29 cellular contexts compared by ENCODE assay signal in the genomic region with DNA sequence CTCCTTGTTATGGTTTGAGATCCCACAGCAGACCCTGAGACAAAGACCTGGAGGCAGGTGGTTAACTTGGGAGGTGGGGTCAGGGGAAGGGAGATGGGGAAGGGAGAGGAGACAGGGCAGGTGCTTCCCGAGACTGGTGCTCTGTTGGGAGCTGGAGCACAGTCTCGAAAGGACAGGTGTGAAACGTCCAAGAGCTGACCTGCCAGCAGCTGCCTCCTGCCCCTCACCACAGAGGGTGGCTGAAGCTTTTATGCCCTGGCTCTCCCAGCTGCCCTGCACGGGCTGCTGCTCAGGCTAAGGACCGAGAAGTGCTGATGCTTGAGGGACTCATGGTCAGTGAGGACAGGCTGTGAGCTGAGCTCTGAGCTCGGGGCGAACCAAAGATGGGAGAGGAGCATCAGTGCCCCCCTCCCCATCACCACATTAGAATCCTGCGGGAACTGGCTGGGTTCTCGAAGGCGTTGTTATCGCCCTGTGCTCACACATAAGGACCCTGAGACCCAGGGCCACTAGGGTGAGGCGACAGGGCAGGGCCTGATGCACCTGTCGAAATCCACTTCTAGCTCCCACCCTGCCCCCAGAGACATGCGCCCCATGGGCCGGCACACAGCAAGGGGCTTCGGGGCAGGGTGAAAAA. TPM values are rescaled to one million over a fixed set of nuclear protein-coding genes. Genes with fewer than 3 reads are reported as not detected.
DNase-seq lines count a peak whose midpoint lies in the region; FAIRE-seq and TF ChIP-seq lines count a peak whose summit lies in the region.
"Had no signal": no experiment of that assay in that cellular context is flagged by ENCODE, and none has a peak within 500 bp of the region (broad histone marks: within the 10 kb centered on the region; RNA-seq: fewer than 3 reads in every experiment).

No MANE protein-coding gene starts in this region.

- H2AFZ ChIP-seq in Karpas-422 (ENCODE audit: low read length): no peak overlapping the region

- no peaks in the 10 kb centered on the region for H3K9me3 Mint-ChIP-seq in activated naive CD4-positive, alpha-beta T cell treated with anti-CD3 and anti-CD28 coated beads for 36 hours
- H3K9me3 Mint-ChIP-seq: immature natural killer cell; memory B cell; stimulated activated memory B cell treated with anti-CD40 and anti-IgM and Interleukin-4, amounts not matched to agents 10 μg/mL and 1 μg/mL and 100 μg/mL, for 72 hours; T-helper 1 cell treated with Interleukin-12 subunit alpha and Interleukin-12 subunit beta and Interleukin-4 antibody, amounts not matched to agents 30 μg/mL and 1 μg/mL, for 36 hours had no signal

- no peak overlapping the region for H3K4me3 Mint-ChIP-seq in activated naive CD4-positive, alpha-beta T cell treated with anti-CD3 and anti-CD28 coated beads for 36 hours
- H3K4me3 Mint-ChIP-seq: activated CD8-positive, alpha-beta T cell treated with anti-CD3 and anti-CD28 coated beads, Interleukin-2, amount 10 ng/mL, durations not matched to agents 7 days and 5 days; immature natural killer cell; memory B cell; stimulated activated memory B cell treated with anti-CD40 and anti-IgM and Interleukin-4, amounts not matched to agents 10 μg/mL and 1 μg/mL and 100 μg/mL, for 72 hours; T-helper 1 cell treated with Interleukin-12 subunit alpha and Interleukin-12 subunit beta and Interleukin-4 antibody, amounts not matched to agents 30 μg/mL and 1 μg/mL, for 36 hours had no signal

- no peak for TF ChIP-seq CTCF in kidney (IDR thresholded peaks at IDR 0.05; ENCODE audit: borderline replicate concordance, extremely low read depth, insufficient read depth)

- H3K79me2 ChIP-seq in Karpas-422 (ENCODE audit: low read length): no peaks in the 10 kb centered on the region

- no peak overlapping the region for H3K4me2 ChIP-seq in Karpas-422 (ENCODE audit: low read depth, low read length, poor library complexity, severe bottlenecking)

- DNase-seq in DMS79 (lab: John Stamatoyannopoulos, UW) (peak; percentile 36), NCI-H1105 treated with DMSO at 0.1 percent for 48 hours (lab: John Stamatoyannopoulos, UW) (peak; percentile 68), NCI-H510A (lab: John Stamatoyannopoulos, UW) (peak; percentile 96), kidney (peak; percentile 53), hippocampal formation (lab: John Stamatoyannopoulos, UW) (no peak), Karpas-422 (no peak), hypothalamus (lab: John Stamatoyannopoulos, UW) (no peak)
- no peak for DNase-seq in activated naive CD4-positive, alpha-beta T cell treated with anti-CD3 and anti-CD28 coated beads for 36 hours
- DNase-seq: activated CD8-positive, alpha-beta T cell treated with anti-CD3 and anti-CD28 coated beads, Interleukin-2, amount 10 ng/mL, durations not matched to agents 7 days and 5 days; central memory CD4-positive, alpha-beta T cell; foreskin melanocyte; immature natural killer cell; KBM-7; MG63; NCI-H1694 treated with DMSO at 0.1 percent for 48 hours; NCI-H524; right lobe of liver; RPMI8226; stimulated activated CD4-positive, alpha-beta T cell treated with anti-CD3 and anti-CD28 coated beads, Interleukin-12 subunit alpha, Interleukin-12 subunit beta, amount 100 ng/mL, for 4 hours; stimulated activated CD4-positive, alpha-beta T cell treated with anti-CD3 and anti-CD28 coated beads, Interleukin-4, amount 100 ng/mL, for 24 hours; upper lobe of right lung had no signal

- intact Hi-C loops in kidney (cut with DNase I): no loop called here
- intact Hi-C loops in activated naive CD4-positive, alpha-beta T cell treated with anti-CD3 and anti-CD28 coated beads for 36 hours (cut with micrococcal nuclease): no loop called here

- H3K27me3 ChIP-seq in Karpas-422 (ENCODE audit: low read length): no peaks in the 10 kb centered on the region
- H3K27me3 ChIP-seq: esophagus muscularis mucosa, MG63, right lobe of liver, upper lobe of right lung had no signal

- H3K36me3 ChIP-seq in kidney (ENCODE audit: control insufficient read depth in 1 of 2, insufficient read depth in 2 of 2, low read length in 2 of 2) (no peaks in the 10 kb centered on the region), Karpas-422 (ENCODE audit: insufficient read depth, low read length) (no peaks in the 10 kb centered on the region)
- H3K36me3 ChIP-seq: esophagus muscularis mucosa, MG63, right lobe of liver, upper lobe of right lung had no signal

- no peak overlapping the region for H3K4me3 ChIP-seq in kidney (ENCODE audit: low read length in 2 of 2)
- no peak overlapping the region for H3K4me3 ChIP-seq in Karpas-422 (ENCODE audit: low read length)
- H3K4me3 ChIP-seq: esophagus muscularis mucosa, GM12878, MG63, right lobe of liver, SK-N-MC, upper lobe of right lung had no signal

- no peaks in the 10 kb centered on the region for H3K9me2 ChIP-seq in Karpas-422 (replicated peaks; ENCODE audit: insufficient read depth, low read length)

- no peaks in the 10 kb centered on the region for H3K4me1 Mint-ChIP-seq in activated naive CD4-positive, alpha-beta T cell treated with anti-CD3 and anti-CD28 coated beads for 36 hours (ENCODE audit: low read depth)
- H3K4me1 Mint-ChIP-seq: immature natural killer cell; memory B cell; stimulated activated memory B cell treated with anti-CD40 and anti-IgM and Interleukin-4, amounts not matched to agents 10 μg/mL and 1 μg/mL and 100 μg/mL, for 72 hours had no signal

- CTCF ChIA-PET in activated naive CD4-positive, alpha-beta T cell treated with anti-CD3 and anti-CD28 coated beads for 36 hours (lab: Charles Lee): interaction anchor here (0.6 kb wide), 1 partner anchor 1649 kb away, joined by 3 read pairs; no protein-coding TSS in a partner anchor

- H3K9me3 ChIP-seq in kidney (ENCODE audit: control insufficient read depth in 1 of 2, low read length in 2 of 2): no peaks in the 10 kb centered on the region
- H3K9me3 ChIP-seq in Karpas-422 (ENCODE audit: low read length): no peaks in the 10 kb centered on the region
- H3K9me3 ChIP-seq: esophagus muscularis mucosa, MG63, right lobe of liver, upper lobe of right lung had no signal

- H3K4me1 ChIP-seq in kidney (ENCODE audit: control insufficient read depth in 1 of 2, insufficient read depth in 1 of 2, low read depth in 1 of 2, low read length in 2 of 2) (peaks cover 2 to 4% of the 10 kb centered on the region in 2 donors), Karpas-422 (ENCODE audit: low read length) (peaks cover 2% of the 10 kb centered on the region)
- H3K4me1 ChIP-seq: right lobe of liver had no signal

- no peaks in the 10 kb centered on the region for H3K27me3 Mint-ChIP-seq in activated naive CD4-positive, alpha-beta T cell treated with anti-CD3 and anti-CD28 coated beads for 36 hours (ENCODE audit: low read depth)
- H3K27me3 Mint-ChIP-seq: stimulated activated memory B cell treated with anti-CD40 and anti-IgM and Interleukin-4, amounts not matched to agents 10 μg/mL and 1 μg/mL and 100 μg/mL, for 72 hours had no signal

- H4K20me1 ChIP-seq in Karpas-422 (ENCODE audit: insufficient read depth, low read depth, low read length): no peaks in the 10 kb centered on the region

- FAIRE-seq in kidney (lab: Jason Lieb, UNC): no peak
- FAIRE-seq: GM12878, HTR-8/SVneo had no signal

- H3K36me3 Mint-ChIP-seq in activated naive CD4-positive, alpha-beta T cell treated with anti-CD3 and anti-CD28 coated beads for 36 hours (ENCODE audit: low read depth): no peaks in the 10 kb centered on the region
- H3K36me3 Mint-ChIP-seq: immature natural killer cell; memory B cell; stimulated activated memory B cell treated with anti-CD40 and anti-IgM and Interleukin-4, amounts not matched to agents 10 μg/mL and 1 μg/mL and 100 μg/mL, for 72 hours had no signal

- H3K27ac Mint-ChIP-seq in activated naive CD4-positive, alpha-beta T cell treated with anti-CD3 and anti-CD28 coated beads for 36 hours: no peak overlapping the region
- H3K27ac Mint-ChIP-seq: activated CD8-positive, alpha-beta T cell treated with anti-CD3 and anti-CD28 coated beads, Interleukin-2, amount 10 ng/mL, durations not matched to agents 7 days and 5 days; memory B cell; stimulated activated memory B cell treated with anti-CD40 and anti-IgM and Interleukin-4, amounts not matched to agents 10 μg/mL and 1 μg/mL and 100 μg/mL, for 72 hours; T-helper 1 cell treated with Interleukin-12 subunit alpha and Interleukin-12 subunit beta and Interleukin-4 antibody, amounts not matched to agents 30 μg/mL and 1 μg/mL, for 36 hours had no signal

- no peak overlapping the region for H3K27ac ChIP-seq in kidney (ENCODE audit: low read depth in 2 of 2, low read length in 2 of 2)
- H3K27ac ChIP-seq in Karpas-422 (ENCODE audit: low read length): no peak overlapping the region
- H3K27ac ChIP-seq: esophagus muscularis mucosa, right lobe of liver, SK-N-MC, upper lobe of right lung had no signal

- no peak overlapping the region for H3K9ac ChIP-seq in kidney (ENCODE audit: low read length in 2 of 2)
- H3K9ac ChIP-seq in Karpas-422 (ENCODE audit: low read length): no peak overlapping the region

RNA-seq across cellular contexts. Expression of a gene that starts 25.3 kb away (rescaled TPM):
- 104 TPM for total RNA-seq in kidney
- 9.9 TPM for polyA plus RNA-seq in kidney (ENCODE audit: insufficient read depth, low read depth, low replicate concordance)
- not detected in 2 replicates for total RNA-seq in Karpas-422 (2014; rRNA removed; shearing (Covaris generic); ENCODE audit: low replicate concordance)
- total RNA-seq in activated naive CD4-positive, alpha-beta T cell treated with anti-CD3 and anti-CD28 coated beads for 36 hours: under 1 TPM in 1 of 2 experiments, not detected in 1; 0.05 TPM
- polyA plus RNA-seq: BJ had no signal

Comparison
In these comparisons a context has a peak if more than half of its experiments do, and no peak if none do; other contexts are left out.
1. DNase-seq: peak in DMS79 (single experiment), NCI-H1105 treated with DMSO at 0.1 percent for 48 hours (single experiment), NCI-H510A (single experiment) and kidney (single experiment); none in hippocampal formation (0 of 2), Karpas-422 (single experiment), hypothalamus (0 of 51) and activated naive CD4-positive, alpha-beta T cell treated with anti-CD3 and anti-CD28 coated beads for 36 hours (single experiment).
2. RNA of a gene that starts 25.3 kb away (total RNA-seq): 104 TPM in kidney (single experiment); 0.05 TPM in activated naive CD4-positive, alpha-beta T cell treated with anti-CD3 and anti-CD28 coated beads for 36 hours and not detected in Karpas-422; every median in the first group is over 100 times any median in the second.